12 cellular contexts compared by ENCODE assay signal in genomic region chr15:52308446-52309153, GRCh38. TPM values are rescaled to one million over a fixed set of nuclear protein-coding genes. Genes with fewer than 3 reads are reported as not detected.
A peak's percentile ranks its signal among the peaks of the same experiment; 100 is the strongest.
DNase-seq lines count a peak whose midpoint lies in the region; ATAC-seq lines count a peak whose summit lies in the region.
"Had no signal": no experiment of that assay in that cellular context is flagged by ENCODE, and none has a peak within 500 bp of the region (broad histone marks: within the 10 kb centered on the region; RNA-seq: fewer than 3 reads in every experiment).

No MANE protein-coding gene starts in this region.

- no peak for DNase-seq in natural killer cell treated with Interleukin-12 subunit alpha and Interleukin-12 subunit beta and Interleukin-15 and Interleukin-18, amount 100 ng/mL, for 72 hours (ENCODE audit: low spot score)
- DNase-seq in UCSD-AML1 (lab: John Stamatoyannopoulos, UW; ENCODE audit: unreplicated experiment) (no peak), NCI-H1436 treated with DMSO at 0.1 percent for 48 hours (lab: John Stamatoyannopoulos, UW) (no peak)
- no peak for DNase-seq in stimulated activated CD4-positive, alpha-beta T cell treated with anti-CD3 and anti-CD28 coated beads, Interleukin-2, amount 100 ng/mL, for 48 hours
- no peak for DNase-seq in stimulated activated CD4-positive, alpha-beta T cell treated with anti-CD3 and anti-CD28 coated beads, Interleukin-12 subunit alpha, Interleukin-12 subunit beta, amount 100 ng/mL, for 4 hours
- DNase-seq: activated effector memory CD4-positive, alpha-beta T cell treated with Interleukin-2 at 50 U/mL for 16 hours; NCI-H2171; T-helper 9 cell had no signal

- H3K9me3 Mint-ChIP-seq in natural killer cell treated with Interleukin-12 subunit alpha and Interleukin-12 subunit beta and Interleukin-15 and Interleukin-18, amount 100 ng/mL, for 72 hours: no peaks in the 10 kb centered on the region
- H3K9me3 Mint-ChIP-seq: neural progenitor cell had no signal

- H3K27me3 Mint-ChIP-seq in natural killer cell treated with Interleukin-12 subunit alpha and Interleukin-12 subunit beta and Interleukin-15 and Interleukin-18, amount 100 ng/mL, for 72 hours: no peaks in the 10 kb centered on the region

- H3K4me3 Mint-ChIP-seq in natural killer cell treated with Interleukin-12 subunit alpha and Interleukin-12 subunit beta and Interleukin-15 and Interleukin-18, amount 100 ng/mL, for 72 hours: no peak overlapping the region
- H3K4me3 Mint-ChIP-seq: neural progenitor cell had no signal

- peaks cover 12% of the 10 kb centered on the region for H3K36me3 Mint-ChIP-seq in natural killer cell treated with Interleukin-12 subunit alpha and Interleukin-12 subunit beta and Interleukin-15 and Interleukin-18, amount 100 ng/mL, for 72 hours

- ATAC-seq in GM18873 (IDR thresholded peaks at IDR 0.05; ENCODE audit: low FRiP score, unreplicated experiment): peak; percentile 49
- peak; percentile 77 for ATAC-seq in GM21723 (IDR thresholded peaks at IDR 0.05; ENCODE audit: unreplicated experiment)
- ATAC-seq in HG03469 (IDR thresholded peaks at IDR 0.05; ENCODE audit: unreplicated experiment): peak; percentile 63
- peak; percentile 27 to 61 for ATAC-seq in natural killer cell treated with Interleukin-12 subunit alpha and Interleukin-12 subunit beta and Interleukin-15 and Interleukin-18, amount 100 ng/mL, for 72 hours

- no peak overlapping the region for H3K27ac Mint-ChIP-seq in natural killer cell treated with Interleukin-12 subunit alpha and Interleukin-12 subunit beta and Interleukin-15 and Interleukin-18, amount 100 ng/mL, for 72 hours
- H3K27ac Mint-ChIP-seq: neural progenitor cell had no signal

- peaks cover 5 to 9% of the 10 kb centered on the region in 2 donors for H3K4me1 Mint-ChIP-seq in natural killer cell treated with Interleukin-12 subunit alpha and Interleukin-12 subunit beta and Interleukin-15 and Interleukin-18, amount 100 ng/mL, for 72 hours (ENCODE audit: low read depth in 2 of 2)

RNA-seq across cellular contexts. Expression of gene MYO5C, which starts 13.0 kb away (rescaled TPM):
- under 1 TPM; 0.42 to 0.45 TPM for total RNA-seq in natural killer cell treated with Interleukin-12 subunit alpha and Interleukin-12 subunit beta and Interleukin-15 and Interleukin-18, amount 100 ng/mL, for 72 hours
